In genomic region chr12:46219892-46220655, GRCh38 we compare ENCODE assay signal across 8 cellular contexts. TPM values are rescaled to one million over a fixed set of nuclear protein-coding genes. Genes with fewer than 3 reads are reported as not detected.
A peak's percentile ranks its signal among the peaks of the same experiment; 100 is the strongest.
DNase-seq lines count a peak whose midpoint lies in the region; ATAC-seq lines count a peak whose summit lies in the region.

No MANE protein-coding gene starts in this region.

- peak overlapping the region; percentile 72 for H3K4me3 Mint-ChIP-seq in activated CD4-positive, alpha-beta T cell treated with anti-CD3 and anti-CD28 coated beads, Interleukin-2, amount 10 ng/mL, durations not matched to agents 7 days and 5 days

- DNase-seq in NOMO-1 treated with DMSO at 0.1 percent for 48 hours (lab: John Stamatoyannopoulos, UW; ENCODE audit: unreplicated experiment) (peak; percentile 49), NOMO-1 treated with dmso at 0.1 percent for 144 hours (lab: John Stamatoyannopoulos, UW; ENCODE audit: unreplicated experiment) (no peak), renal cortical epithelial cell (ENCODE audit: low read depth) (peak; percentile 94), NCI-H1930 (lab: John Stamatoyannopoulos, UW) (no peak)
- DNase-seq in activated CD4-positive, alpha-beta T cell treated with anti-CD3 and anti-CD28 coated beads, Interleukin-2, amount 10 ng/mL, durations not matched to agents 7 days and 5 days: peak; percentile 60
- DNase-seq in effector CD4-positive, alpha-beta T cell: peak; percentile 58

- H3K36me3 Mint-ChIP-seq in activated CD4-positive, alpha-beta T cell treated with anti-CD3 and anti-CD28 coated beads, Interleukin-2, amount 10 ng/mL, durations not matched to agents 7 days and 5 days (ENCODE audit: low read depth): peaks cover 89% of the 10 kb centered on the region

- H3K4me1 Mint-ChIP-seq in activated CD4-positive, alpha-beta T cell treated with anti-CD3 and anti-CD28 coated beads, Interleukin-2, amount 10 ng/mL, durations not matched to agents 7 days and 5 days: peaks cover 95% of the 10 kb centered on the region

- POLR2A ChIA-PET in activated CD4-positive, alpha-beta T cell treated with anti-CD3 and anti-CD28 coated beads, Interleukin-2, amount 10 ng/mL, durations not matched to agents 7 days and 5 days (lab: Charles Lee): no interaction called here

- CTCF ChIA-PET in activated CD4-positive, alpha-beta T cell treated with anti-CD3 and anti-CD28 coated beads, Interleukin-2, amount 10 ng/mL, durations not matched to agents 7 days and 5 days (lab: Charles Lee): no interaction called here

- no peak for ATAC-seq in GM21529 (IDR thresholded peaks at IDR 0.05; ENCODE audit: unreplicated experiment)
- no peak for ATAC-seq in GM19397 (IDR thresholded peaks at IDR 0.05; ENCODE audit: unreplicated experiment)

- peak overlapping the region; percentile 97 for H3K27ac Mint-ChIP-seq in activated CD4-positive, alpha-beta T cell treated with anti-CD3 and anti-CD28 coated beads, Interleukin-2, amount 10 ng/mL, durations not matched to agents 7 days and 5 days

- H3K27me3 Mint-ChIP-seq in activated CD4-positive, alpha-beta T cell treated with anti-CD3 and anti-CD28 coated beads, Interleukin-2, amount 10 ng/mL, durations not matched to agents 7 days and 5 days: no peaks in the 10 kb centered on the region

- peaks cover 7% of the 10 kb centered on the region for H3K9me3 Mint-ChIP-seq in activated CD4-positive, alpha-beta T cell treated with anti-CD3 and anti-CD28 coated beads, Interleukin-2, amount 10 ng/mL, durations not matched to agents 7 days and 5 days

RNA-seq across cellular contexts. Expression of gene SLC38A1, which starts 48.8 kb away (rescaled TPM):
- 100 to 1,000 TPM; 180 to 219 TPM for total RNA-seq in activated CD4-positive, alpha-beta T cell treated with anti-CD3 and anti-CD28 coated beads, Interleukin-2, amount 10 ng/mL, durations not matched to agents 7 days and 5 days
- total RNA-seq in renal cortical epithelial cell: 173 and 228 TPM in 2 replicates

Comparison
In these comparisons a context has a peak if more than half of its experiments do, and no peak if none do; other contexts are left out.
1. DNase-seq: peak in NOMO-1 treated with DMSO at 0.1 percent for 48 hours (single experiment), activated CD4-positive, alpha-beta T cell treated with anti-CD3 and anti-CD28 coated beads, Interleukin-2, amount 10 ng/mL, durations not matched to agents 7 days and 5 days (single experiment), effector CD4-positive, alpha-beta T cell (single experiment) and renal cortical epithelial cell (single experiment); none in NOMO-1 treated with dmso at 0.1 percent for 144 hours (single experiment) and NCI-H1930 (0 of 2).